ENCODE assay signal across 30 cellular contexts in the genomic region with DNA sequence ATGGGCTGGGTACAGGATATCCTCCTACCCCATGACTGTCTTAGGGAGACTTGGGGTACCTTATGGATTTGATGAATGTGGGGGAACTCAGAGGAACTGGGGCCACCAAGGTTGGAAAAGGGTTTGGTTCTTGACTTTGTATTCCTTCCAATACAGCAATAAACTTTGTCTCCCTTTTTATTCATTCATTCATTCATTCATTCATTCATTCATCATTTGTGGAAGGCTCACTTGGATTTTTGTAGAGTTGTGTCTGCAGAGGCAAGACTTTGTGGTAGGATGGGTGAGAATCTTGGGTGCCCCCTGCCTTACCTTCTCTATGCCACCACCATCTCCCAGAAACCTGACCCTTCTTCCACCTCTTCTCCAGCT. TPM values are rescaled to one million over a fixed set of nuclear protein-coding genes. Genes with fewer than 3 reads are reported as not detected.
"Had no signal": no experiment of that assay in that cellular context is flagged by ENCODE, and none has a peak within 500 bp of the region (broad histone marks: within the 10 kb centered on the region; RNA-seq: fewer than 3 reads in every experiment).

No MANE protein-coding gene starts in this region.

- H3K27ac ChIP-seq: ascending aorta, breast epithelium, cardiac muscle cell, colonic mucosa, epithelial cell of prostate, gastrocnemius medialis, heart left ventricle, WERI-Rb-1 had no signal

- H3K27me3 ChIP-seq: ascending aorta, breast epithelium, cardiac muscle cell, colonic mucosa, gastrocnemius medialis, heart left ventricle had no signal

- H3K4me3 ChIP-seq: ascending aorta, breast epithelium, cardiac muscle cell, colonic mucosa, gastrocnemius medialis, heart left ventricle had no signal

- H3K4me1 ChIP-seq: ascending aorta, breast epithelium, colonic mucosa, gastrocnemius medialis, heart left ventricle had no signal

- DNase-seq: activated B cell treated with CpG ODN at 0.5 μM for 24 hours; activated CD4-positive, alpha-beta T cell treated with anti-CD3 and anti-CD28 coated beads for 48 hours; activated CD4-positive, alpha-beta T cell treated with anti-CD3 and anti-CD28 coated beads, Interleukin-2, amount 50 U/mL, for 1 hour; activated CD4-positive, alpha-beta T cell treated with anti-CD3 and anti-CD28 coated beads, Interleukin-2, amount 50 U/mL, for 48 hours; activated CD8-positive, alpha-beta T cell treated with anti-CD3 and anti-CD28 coated beads for 36 hours; activated effector memory CD4-positive, alpha-beta T cell treated with Interleukin-2 at 50 U/mL for 16 hours; activated gamma-delta T cell treated with Interleukin-2 at 50 U/mL for 16 hours; activated naive CD4-positive, alpha-beta T cell treated with anti-CD3 and anti-CD28 coated beads for 36 hours; activated naive CD8-positive, alpha-beta T cell treated with anti-CD3 and anti-CD28 coated beads, Interleukin-2, amount 10 ng/mL, durations not matched to agents 7 days and 5 days; activated T-cell treated with anti-CD3 and anti-CD28 coated beads, Interleukin-2, amount 50 U/mL, for 4 hours; central memory CD4-positive, alpha-beta T cell; cerebellar nuclear complex; colonic mucosa; effector CD8-positive, alpha-beta T cell; gastrocnemius medialis; glutamatergic neuron; T-helper 1 cell; T-helper 17 cell; WERI-Rb-1 had no signal

- H3K9me3 ChIP-seq: ascending aorta, breast epithelium, colonic mucosa, gastrocnemius medialis, heart left ventricle had no signal

- ATAC-seq: activated CD4-positive, CD25-positive, alpha-beta regulatory T cell treated with anti-CD3 and anti-CD28 coated beads, Interleukin-2, amount 50 U/mL, for 24 hours; activated CD8-positive, alpha-beta T cell treated with anti-CD3 and anti-CD28 coated beads for 36 hours; activated naive CD4-positive, alpha-beta T cell treated with anti-CD3 and anti-CD28 coated beads, Interleukin-2, amount 50 U/mL, for 72 hours; activated T-cell treated with anti-CD3 and anti-CD28 coated beads, Interleukin-2, amount 50 U/mL, for 4 hours; activated T-helper 17 cell treated with anti-CD3 and anti-CD28 coated beads, Interleukin-2, amount 50 U/mL, for 72 hours; gastrocnemius medialis; heart left ventricle; T-helper 17 cell had no signal

- FAIRE-seq: endometrium, endothelial cell of umbilical vein had no signal

- H3K36me3 ChIP-seq: ascending aorta, breast epithelium, cardiac muscle cell, colonic mucosa, gastrocnemius medialis, heart left ventricle, WERI-Rb-1 had no signal

RNA-seq across cellular contexts. Expression of a gene that starts 21.1 kb away (rescaled TPM):
- total RNA-seq: activated B cell treated with CpG ODN at 0.5 μM for 24 hours, ascending aorta, dermis microvascular lymphatic vessel endothelial cell, endothelial cell of umbilical vein, gastrocnemius medialis had no signal
- polyA plus RNA-seq: endothelial cell of umbilical vein, heart left ventricle had no signal

RNA-seq across cellular contexts. Expression of a gene that starts 26.9 kb away (rescaled TPM):
- total RNA-seq: activated B cell treated with CpG ODN at 0.5 μM for 24 hours had no signal
